In the genomic region with DNA sequence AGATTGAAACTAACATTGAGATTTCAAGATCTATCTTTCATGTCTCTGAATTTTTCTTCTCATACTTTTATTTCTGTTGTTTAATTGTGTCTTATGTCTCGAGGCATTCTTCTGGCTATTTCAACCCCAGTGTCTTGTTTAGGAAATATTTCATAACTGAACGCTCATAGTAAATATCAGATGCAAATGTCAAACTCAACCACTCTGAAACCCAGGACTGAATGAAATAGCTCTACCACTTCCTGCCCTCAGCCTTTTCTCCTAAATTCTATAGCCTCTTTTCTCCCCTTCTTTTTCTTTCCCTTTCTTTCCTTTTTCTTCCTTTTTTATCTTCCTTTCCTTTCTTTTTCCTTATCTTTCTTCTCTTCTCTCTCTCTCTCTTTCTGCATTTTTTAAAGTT, we compare ENCODE assay signal across 25 cellular contexts. TPM values are rescaled to one million over a fixed set of nuclear protein-coding genes. Genes with fewer than 3 reads are reported as not detected.
DNase-seq lines count a peak whose midpoint lies in the region; ATAC-seq lines count a peak whose summit lies in the region.
"Had no signal": no experiment of that assay in that cellular context is flagged by ENCODE, and none has a peak within 500 bp of the region (broad histone marks: within the 10 kb centered on the region; RNA-seq: fewer than 3 reads in every experiment).

No MANE protein-coding gene starts in this region.

- ATAC-seq in T-helper 17 cell = no peak
- ATAC-seq in activated naive CD8-positive, alpha-beta T cell treated with anti-CD3 and anti-CD28 coated beads, Interleukin-2, amount 10 ng/mL, durations not matched to agents 7 days and 5 days (ENCODE audit: low read depth) = no peak
- no peak for ATAC-seq in HG03442 (IDR thresholded peaks at IDR 0.05; ENCODE audit: unreplicated experiment)
- ATAC-seq in esophagus mucosa = no peak
- ATAC-seq: mucosa of descending colon; pancreas; Right ventricle myocardium inferior; stimulated activated memory B cell treated with anti-CD40 and anti-IgM and Interleukin-4, amounts not matched to agents 10 μg/mL and 1 μg/mL and 100 μg/mL, for 72 hours; upper lobe of right lung had no signal

- intact Hi-C loops in activated naive CD4-positive, alpha-beta T cell treated with anti-CD3 and anti-CD28 coated beads for 36 hours (cut with micrococcal nuclease) = loop anchor here (1.0 to 10.0 kb wide), 3 partner anchors 7 to 1334 kb away; a partner anchor contains a TSS

- no peak overlapping the region for H3K4me3 Mint-ChIP-seq in activated naive CD4-positive, alpha-beta T cell treated with anti-CD3 and anti-CD28 coated beads for 36 hours
- peak overlapping the region; percentile 51 for H3K4me3 Mint-ChIP-seq in T-helper 17 cell
- peak overlapping the region; percentile 82 for H3K4me3 Mint-ChIP-seq in activated naive CD8-positive, alpha-beta T cell treated with anti-CD3 and anti-CD28 coated beads, Interleukin-2, amount 10 ng/mL, durations not matched to agents 7 days and 5 days
- peak overlapping the region; percentile 65 for H3K4me3 Mint-ChIP-seq in stimulated activated naive CD8-positive, alpha-beta T cell treated with anti-CD3 and anti-CD28 coated beads, Interleukin-15, Interleukin-2, amounts not matched to agents 100 ng/mL and 50 ng/mL, for 24 hours
- H3K4me3 Mint-ChIP-seq: neural progenitor cell; stimulated activated memory B cell treated with anti-CD40 and anti-IgM and Interleukin-4, amounts not matched to agents 10 μg/mL and 1 μg/mL and 100 μg/mL, for 72 hours had no signal

- H3K36me3 Mint-ChIP-seq in activated naive CD4-positive, alpha-beta T cell treated with anti-CD3 and anti-CD28 coated beads for 36 hours (ENCODE audit: low read depth) = peaks cover 6% of the 10 kb centered on the region
- peaks cover 2% of the 10 kb centered on the region for H3K36me3 Mint-ChIP-seq in T-helper 17 cell (ENCODE audit: low read depth)
- H3K36me3 Mint-ChIP-seq in activated naive CD8-positive, alpha-beta T cell treated with anti-CD3 and anti-CD28 coated beads, Interleukin-2, amount 10 ng/mL, durations not matched to agents 7 days and 5 days = peaks cover 14% of the 10 kb centered on the region
- H3K36me3 Mint-ChIP-seq in stimulated activated naive CD8-positive, alpha-beta T cell treated with anti-CD3 and anti-CD28 coated beads, Interleukin-15, Interleukin-2, amounts not matched to agents 100 ng/mL and 50 ng/mL, for 24 hours (ENCODE audit: low read depth) = peaks cover 14% of the 10 kb centered on the region
- H3K36me3 Mint-ChIP-seq: neural progenitor cell; stimulated activated memory B cell treated with anti-CD40 and anti-IgM and Interleukin-4, amounts not matched to agents 10 μg/mL and 1 μg/mL and 100 μg/mL, for 72 hours had no signal

- CTCF ChIA-PET in activated naive CD4-positive, alpha-beta T cell treated with anti-CD3 and anti-CD28 coated beads for 36 hours (lab: Charles Lee) = interaction anchor here (0.8 to 1.2 kb wide), 2 partner anchors 20 to 49 kb away, joined by 3 to 4 read pairs; no protein-coding TSS in a partner anchor

- peaks cover 36% of the 10 kb centered on the region for H3K4me1 Mint-ChIP-seq in activated naive CD4-positive, alpha-beta T cell treated with anti-CD3 and anti-CD28 coated beads for 36 hours (ENCODE audit: low read depth)
- H3K4me1 Mint-ChIP-seq in T-helper 17 cell = peaks cover 31% of the 10 kb centered on the region
- H3K4me1 Mint-ChIP-seq in activated naive CD8-positive, alpha-beta T cell treated with anti-CD3 and anti-CD28 coated beads, Interleukin-2, amount 10 ng/mL, durations not matched to agents 7 days and 5 days = peaks cover 38% of the 10 kb centered on the region
- peaks cover 47% of the 10 kb centered on the region for H3K4me1 Mint-ChIP-seq in stimulated activated naive CD8-positive, alpha-beta T cell treated with anti-CD3 and anti-CD28 coated beads, Interleukin-15, Interleukin-2, amounts not matched to agents 100 ng/mL and 50 ng/mL, for 24 hours (ENCODE audit: low read depth)
- H3K4me1 Mint-ChIP-seq: neural progenitor cell; stimulated activated memory B cell treated with anti-CD40 and anti-IgM and Interleukin-4, amounts not matched to agents 10 μg/mL and 1 μg/mL and 100 μg/mL, for 72 hours had no signal

- H3K9me3 Mint-ChIP-seq in activated naive CD4-positive, alpha-beta T cell treated with anti-CD3 and anti-CD28 coated beads for 36 hours = peaks cover 12% of the 10 kb centered on the region
- H3K9me3 Mint-ChIP-seq in activated naive CD8-positive, alpha-beta T cell treated with anti-CD3 and anti-CD28 coated beads, Interleukin-2, amount 10 ng/mL, durations not matched to agents 7 days and 5 days = peaks cover 2% of the 10 kb centered on the region
- peaks cover 8% of the 10 kb centered on the region for H3K9me3 Mint-ChIP-seq in stimulated activated naive CD8-positive, alpha-beta T cell treated with anti-CD3 and anti-CD28 coated beads, Interleukin-15, Interleukin-2, amounts not matched to agents 100 ng/mL and 50 ng/mL, for 24 hours
- H3K9me3 Mint-ChIP-seq: neural progenitor cell had no signal

- no peaks in the 10 kb centered on the region for H3K9me3 ChIP-seq in T-helper 17 cell (ENCODE audit: control insufficient read depth, low read length, poor library complexity, severe bottlenecking)
- H3K9me3 ChIP-seq: mucosa of descending colon, pancreas, SK-N-SH, upper lobe of right lung had no signal

- POLR2A ChIA-PET in activated naive CD8-positive, alpha-beta T cell treated with anti-CD3 and anti-CD28 coated beads, Interleukin-2, amount 10 ng/mL, durations not matched to agents 7 days and 5 days (lab: Charles Lee) = interaction anchor here (0.6 to 2.0 kb wide), 2 partner anchors 20 to 219 kb away, joined by 3 to 12 read pairs; no protein-coding TSS in a partner anchor

- peak overlapping the region; percentile 31 for H3K27ac Mint-ChIP-seq in activated naive CD4-positive, alpha-beta T cell treated with anti-CD3 and anti-CD28 coated beads for 36 hours
- peak overlapping the region; percentile 99 for H3K27ac Mint-ChIP-seq in T-helper 17 cell
- H3K27ac Mint-ChIP-seq in activated naive CD8-positive, alpha-beta T cell treated with anti-CD3 and anti-CD28 coated beads, Interleukin-2, amount 10 ng/mL, durations not matched to agents 7 days and 5 days = peak overlapping the region; percentile 93
- H3K27ac Mint-ChIP-seq in stimulated activated naive CD8-positive, alpha-beta T cell treated with anti-CD3 and anti-CD28 coated beads, Interleukin-15, Interleukin-2, amounts not matched to agents 100 ng/mL and 50 ng/mL, for 24 hours = peak overlapping the region; percentile 93
- H3K27ac Mint-ChIP-seq: neural progenitor cell; stimulated activated memory B cell treated with anti-CD40 and anti-IgM and Interleukin-4, amounts not matched to agents 10 μg/mL and 1 μg/mL and 100 μg/mL, for 72 hours had no signal

- H3K27me3 Mint-ChIP-seq in activated naive CD4-positive, alpha-beta T cell treated with anti-CD3 and anti-CD28 coated beads for 36 hours (ENCODE audit: low read depth) = no peaks in the 10 kb centered on the region
- no peaks in the 10 kb centered on the region for H3K27me3 Mint-ChIP-seq in T-helper 17 cell
- peaks cover 2% of the 10 kb centered on the region for H3K27me3 Mint-ChIP-seq in activated naive CD8-positive, alpha-beta T cell treated with anti-CD3 and anti-CD28 coated beads, Interleukin-2, amount 10 ng/mL, durations not matched to agents 7 days and 5 days
- H3K27me3 Mint-ChIP-seq in stimulated activated naive CD8-positive, alpha-beta T cell treated with anti-CD3 and anti-CD28 coated beads, Interleukin-15, Interleukin-2, amounts not matched to agents 100 ng/mL and 50 ng/mL, for 24 hours = peaks cover 12% of the 10 kb centered on the region

- no peak for DNase-seq in activated naive CD4-positive, alpha-beta T cell treated with anti-CD3 and anti-CD28 coated beads for 36 hours
- no peak for DNase-seq in activated naive CD4-positive, alpha-beta T cell treated with Interleukin-2 at 50 U/mL for 16 hours
- DNase-seq in T-helper 17 cell = no peak
- DNase-seq in activated naive CD8-positive, alpha-beta T cell treated with anti-CD3 and anti-CD28 coated beads, Interleukin-2, amount 10 ng/mL, durations not matched to agents 7 days and 5 days = no peak
- DNase-seq: activated CD4-positive, alpha-beta T cell treated with anti-CD3 and anti-CD28 coated beads, Interleukin-2, amount 50 U/mL, for 1 hour; activated CD8-positive, alpha-beta memory T cell treated with anti-CD3 and anti-CD28 coated beads, Interleukin-2, amount 50 U/mL, for 4 hours; effector CD8-positive, alpha-beta T cell; HCEC 1CT; hypothalamus; KG1; mucosa of descending colon; NCI-H1105; NCI-H187; NCI-H2171 treated with DMSO at 0.1 percent for 48 hours; NCI-H510A treated with DMSO at 0.1 percent for 48 hours; pancreas; SK-N-SH; stimulated activated CD4-positive, alpha-beta T cell treated with anti-CD3 and anti-CD28 coated beads, Interleukin-15, amount 100 ng/mL, for 24 hours; upper lobe of right lung had no signal

RNA-seq across cellular contexts. Expression of a gene that starts 7.7 kb away (rescaled TPM):
- total RNA-seq in activated naive CD4-positive, alpha-beta T cell treated with anti-CD3 and anti-CD28 coated beads for 36 hours = under 1 TPM; 0.27 to 0.29 TPM
- total RNA-seq in T-helper 17 cell (1 to 10 TPM; 3.2 to 7.8 TPM), esophagus mucosa (1.7 TPM)
- total RNA-seq in activated naive CD8-positive, alpha-beta T cell treated with anti-CD3 and anti-CD28 coated beads, Interleukin-2, amount 10 ng/mL, durations not matched to agents 7 days and 5 days = 1 to 10 TPM; 2.3 to 3.0 TPM

Comparison
In these comparisons a context has a peak if more than half of its experiments do, and no peak if none do; other contexts are left out.
1. H3K27ac Mint-ChIP-seq: peak in every context shown above with its lines; median percentile 99 in T-helper 17 cell; 93 in activated naive CD8-positive, alpha-beta T cell treated with anti-CD3 and anti-CD28 coated beads, Interleukin-2, amount 10 ng/mL, durations not matched to agents 7 days and 5 days; 93 in stimulated activated naive CD8-positive, alpha-beta T cell treated with anti-CD3 and anti-CD28 coated beads, Interleukin-15, Interleukin-2, amounts not matched to agents 100 ng/mL and 50 ng/mL, for 24 hours; 31 in activated naive CD4-positive, alpha-beta T cell treated with anti-CD3 and anti-CD28 coated beads for 36 hours.